In genomic region chr1:57898531-57898930, GRCh38 we compare ENCODE assay signal across 19 cellular contexts.
A peak's percentile ranks its signal among the peaks of the same experiment; 100 is the strongest.
DNase-seq lines count a peak whose midpoint lies in the region; ATAC-seq, FAIRE-seq and TF ChIP-seq lines count a peak whose summit lies in the region.
"Had no signal": no experiment of that assay in that cellular context is flagged by ENCODE, and none has a peak within 500 bp of the region (broad histone marks: within the 10 kb centered on the region; RNA-seq: fewer than 3 reads in every experiment).

No MANE protein-coding gene starts in this region.

- H4K20me1 ChIP-seq in neural progenitor cell (ENCODE audit: low read depth): no peaks in the 10 kb centered on the region
- H4K20me1 ChIP-seq: BLaER1 had no signal

- H3K36me3 Mint-ChIP-seq in neural progenitor cell: no peaks in the 10 kb centered on the region
- H3K36me3 Mint-ChIP-seq: CD14-positive monocyte; CD8-positive, alpha-beta memory T cell had no signal

- peaks cover 3% of the 10 kb centered on the region for H3K27me3 Mint-ChIP-seq in neural progenitor cell (ENCODE audit: insufficient read depth, low read depth)

- H3K27ac ChIP-seq in neural progenitor cell: no peak overlapping the region
- H3K27ac ChIP-seq: BLaER1 had no signal

- FAIRE-seq in D721Med (lab: Jason Lieb, UNC): peak; percentile 41
- FAIRE-seq: GM12878, GM19239 had no signal

- no peak for ATAC-seq in HG02798 (IDR thresholded peaks at IDR 0.05; ENCODE audit: poor library complexity, unreplicated experiment)
- ATAC-seq: GM12878, GM23338 had no signal

- no peaks in the 10 kb centered on the region for H3K9me3 Mint-ChIP-seq in neural progenitor cell
- H3K9me3 Mint-ChIP-seq: CD14-positive monocyte; CD4-positive, alpha-beta T cell; GM23338; H9 had no signal

- H3K4me3 ChIP-seq in neural progenitor cell (no peak overlapping the region), HAP-1 (no peak overlapping the region)
- H3K4me3 ChIP-seq: BLaER1, GM12878, GM23338 had no signal

- no peak overlapping the region for H3K9ac ChIP-seq in neural progenitor cell
- H3K9ac ChIP-seq: BLaER1 had no signal

- H3K4me3 Mint-ChIP-seq in neural progenitor cell: no peak overlapping the region
- H3K4me3 Mint-ChIP-seq: B cell; CD14-positive monocyte; CD4-positive, alpha-beta T cell; CD8-positive, alpha-beta memory T cell; GM23338; H9; HFFc6 had no signal

- no peaks in the 10 kb centered on the region for H3K79me2 ChIP-seq in neural progenitor cell (ENCODE audit: low read depth)

- H3K4me1 ChIP-seq in neural progenitor cell: peaks cover 38% of the 10 kb centered on the region
- H3K4me1 ChIP-seq in HAP-1: no peaks in the 10 kb centered on the region

- H3F3A ChIP-seq in neural progenitor cell (ENCODE audit: low read depth): no peaks in the 10 kb centered on the region

- H3K27ac Mint-ChIP-seq in neural progenitor cell: no peak overlapping the region
- H3K27ac Mint-ChIP-seq: B cell; CD14-positive monocyte; CD4-positive, alpha-beta T cell; CD8-positive, alpha-beta memory T cell; GM23338; H9; HFFc6 had no signal

- TF ChIP-seq CTCF in D721Med (IDR thresholded peaks at IDR 0.05; ENCODE audit: insufficient read depth, missing control alignments): no peak
- TF ChIP-seq CTCF in neural progenitor cell (IDR thresholded peaks at IDR 0.05): no peak

- no peak overlapping the region for H2AFZ ChIP-seq in neural progenitor cell (replicated peaks)
- H2AFZ ChIP-seq: GM23338 had no signal

- H3K9me3 ChIP-seq in neural progenitor cell (ENCODE audit: low read depth): no peaks in the 10 kb centered on the region
- H3K9me3 ChIP-seq in HAP-1: no peaks in the 10 kb centered on the region
- H3K9me3 ChIP-seq: BLaER1 had no signal

- H3K36me3 ChIP-seq in neural progenitor cell (no peaks in the 10 kb centered on the region), HAP-1 (replicated peaks) (no peaks in the 10 kb centered on the region)
- H3K36me3 ChIP-seq: BLaER1 had no signal

- H3K27me3 ChIP-seq in neural progenitor cell (no peaks in the 10 kb centered on the region), HAP-1 (ENCODE audit: low read depth) (no peaks in the 10 kb centered on the region)
- H3K27me3 ChIP-seq: BLaER1 had no signal

- in situ Hi-C loops in KBM-7 (cut with MboI; ENCODE audit: low pct_unique_long_range_greater_than_20kb, low sequenced_read_pairs): no loop called here
- in situ Hi-C loops in HAP-1 (cut with MboI; ENCODE audit: low sequenced_read_pairs): no loop called here

- DNase-seq in D721Med (ENCODE audit: insufficient read length, low spot score): peak; percentile 26
- DNase-seq in NCI-H82 (lab: John Stamatoyannopoulos, UW): peak; percentile 99
- DNase-seq in neural progenitor cell (ENCODE audit: low spot score): peak; percentile 8
- DNase-seq in KBM-7: no peak
- DNase-seq in HAP-1 (ENCODE audit: low spot score in 2 of 2): no peak
- DNase-seq: CD4-positive, alpha-beta T cell; CD8-positive, alpha-beta memory T cell; DMS79; EL; GDM1; H9; HFFc6 had no signal

- no peak overlapping the region for H3K4me2 ChIP-seq in neural progenitor cell
- H3K4me2 ChIP-seq: BLaER1, GM23338 had no signal

- peaks cover 38% of the 10 kb centered on the region for H3K4me1 Mint-ChIP-seq in neural progenitor cell
- H3K4me1 Mint-ChIP-seq: B cell; CD14-positive monocyte; CD8-positive, alpha-beta memory T cell had no signal

Comparison
In these comparisons a context has a peak if more than half of its experiments do, and no peak if none do; other contexts are left out.
1. DNase-seq: peak in D721Med (single experiment), NCI-H82 (single experiment) and neural progenitor cell (single experiment); none in KBM-7 (single experiment) and HAP-1 (0 of 2).